ENCODE assay signal across 23 cellular contexts in genomic region chr1:82625562-82625961, GRCh38.
"Had no signal": no experiment of that assay in that cellular context is flagged by ENCODE, and none has a peak within 500 bp of the region (broad histone marks: within the 10 kb centered on the region; RNA-seq: fewer than 3 reads in every experiment).

No MANE protein-coding gene starts in this region.

- H3K4me1 ChIP-seq: esophagus muscularis mucosa, right lobe of liver, thyroid gland had no signal

- H3K4me1 Mint-ChIP-seq: activated CD4-positive, alpha-beta T cell treated with anti-CD3 and anti-CD28 coated beads, Interleukin-2, amount 10 ng/mL, durations not matched to agents 7 days and 5 days; activated CD8-positive, alpha-beta memory T cell treated with anti-CD3 and anti-CD28 coated beads, Interleukin-2, amount 10 ng/mL, durations not matched to agents 7 days and 5 days; activated naive CD8-positive, alpha-beta T cell treated with anti-CD3 and anti-CD28 coated beads, Interleukin-2, amount 50 U/mL, for 24 hours had no signal

- H3K27me3 Mint-ChIP-seq: activated CD4-positive, alpha-beta T cell treated with anti-CD3 and anti-CD28 coated beads, Interleukin-2, amount 10 ng/mL, durations not matched to agents 7 days and 5 days; activated CD8-positive, alpha-beta memory T cell treated with anti-CD3 and anti-CD28 coated beads, Interleukin-2, amount 10 ng/mL, durations not matched to agents 7 days and 5 days; activated CD8-positive, alpha-beta T cell treated with anti-CD3 and anti-CD28 coated beads for 36 hours; activated naive CD8-positive, alpha-beta T cell treated with anti-CD3 and anti-CD28 coated beads, Interleukin-2, amount 50 U/mL, for 24 hours; stimulated activated naive CD8-positive, alpha-beta T cell treated with anti-CD3 and anti-CD28 coated beads, Interleukin-15, Interleukin-2, amounts not matched to agents 100 ng/mL and 50 ng/mL, for 24 hours had no signal

- H3K9me3 ChIP-seq: thyroid gland had no signal

- H3K4me3 ChIP-seq: esophagus muscularis mucosa, right lobe of liver, skin epidermis, thyroid gland had no signal

- H3K4me3 Mint-ChIP-seq: activated CD4-positive, alpha-beta T cell treated with anti-CD3 and anti-CD28 coated beads, Interleukin-2, amount 10 ng/mL, durations not matched to agents 7 days and 5 days; activated CD8-positive, alpha-beta memory T cell treated with anti-CD3 and anti-CD28 coated beads, Interleukin-2, amount 10 ng/mL, durations not matched to agents 7 days and 5 days; activated CD8-positive, alpha-beta T cell treated with anti-CD3 and anti-CD28 coated beads for 36 hours; activated naive CD8-positive, alpha-beta T cell treated with anti-CD3 and anti-CD28 coated beads, Interleukin-2, amount 50 U/mL, for 24 hours; activated T-helper 1 cell treated with anti-CD3 and anti-CD28 coated beads, Interleukin-12 subunit alpha, Interleukin-12 subunit beta, Interleukin-2, Interleukin-4 antibody, amounts not matched to agents 30 ng/mL and 10 ng/mL and 1 ng/mL, durations not matched to agents 14 hours and 24 hours and 36 hours; stimulated activated naive CD8-positive, alpha-beta T cell treated with anti-CD3 and anti-CD28 coated beads, Interleukin-15, Interleukin-2, amounts not matched to agents 100 ng/mL and 50 ng/mL, for 24 hours had no signal

- H3K27me3 ChIP-seq: brain microvascular endothelial cell, esophagus muscularis mucosa, right lobe of liver, thyroid gland had no signal

- H3K36me3 Mint-ChIP-seq: activated CD8-positive, alpha-beta memory T cell treated with anti-CD3 and anti-CD28 coated beads, Interleukin-2, amount 10 ng/mL, durations not matched to agents 7 days and 5 days had no signal

- H3K36me3 ChIP-seq: brain microvascular endothelial cell, esophagus muscularis mucosa, right lobe of liver, thyroid gland, WERI-Rb-1 had no signal

- H3K27ac Mint-ChIP-seq: activated CD4-positive, alpha-beta T cell treated with anti-CD3 and anti-CD28 coated beads, Interleukin-2, amount 10 ng/mL, durations not matched to agents 7 days and 5 days; activated CD8-positive, alpha-beta memory T cell treated with anti-CD3 and anti-CD28 coated beads, Interleukin-2, amount 10 ng/mL, durations not matched to agents 7 days and 5 days; activated CD8-positive, alpha-beta T cell treated with anti-CD3 and anti-CD28 coated beads for 36 hours; activated naive CD8-positive, alpha-beta T cell treated with anti-CD3 and anti-CD28 coated beads, Interleukin-2, amount 50 U/mL, for 24 hours; activated T-helper 1 cell treated with anti-CD3 and anti-CD28 coated beads, Interleukin-12 subunit alpha, Interleukin-12 subunit beta, Interleukin-2, Interleukin-4 antibody, amounts not matched to agents 30 ng/mL and 10 ng/mL and 1 ng/mL, durations not matched to agents 14 hours and 24 hours and 36 hours; stimulated activated naive CD8-positive, alpha-beta T cell treated with anti-CD3 and anti-CD28 coated beads, Interleukin-15, Interleukin-2, amounts not matched to agents 100 ng/mL and 50 ng/mL, for 24 hours had no signal

- DNase-seq: activated CD4-positive, alpha-beta T cell treated with anti-CD3 and anti-CD28 coated beads, Interleukin-2, amount 10 ng/mL, durations not matched to agents 7 days and 5 days; activated CD4-positive, CD25-positive, alpha-beta regulatory T cell treated with anti-CD3 and anti-CD28 coated beads, Interleukin-2, amount 50 U/mL, for 72 hours; activated CD8-positive, alpha-beta memory T cell treated with anti-CD3 and anti-CD28 coated beads, Interleukin-2, amount 10 ng/mL, durations not matched to agents 7 days and 5 days; activated CD8-positive, alpha-beta T cell treated with anti-CD3 and anti-CD28 coated beads for 36 hours; activated gamma-delta T cell; activated naive CD4-positive, alpha-beta T cell treated with anti-CD3 and anti-CD28 coated beads, Interleukin-2, amount 50 U/mL, for 16 hours; activated naive CD8-positive, alpha-beta T cell treated with anti-CD3 and anti-CD28 coated beads, Interleukin-2, amount 50 U/mL, for 24 hours; anterior cingulate cortex; brain microvascular endothelial cell; central memory CD4-positive, alpha-beta T cell; effector memory CD4-positive, alpha-beta T cell; hypothalamus; left ventricle myocardium superior; occipital lobe; right lobe of liver; stimulated activated CD4-positive, alpha-beta T cell treated with anti-CD3 and anti-CD28 coated beads, Interleukin-1b, Interleukin-23, amount 100 ng/mL, for 48 hours; substantia nigra; thyroid gland; WERI-Rb-1 had no signal

- ATAC-seq: activated CD8-positive, alpha-beta memory T cell treated with anti-CD3 and anti-CD28 coated beads, Interleukin-2, amount 10 ng/mL, durations not matched to agents 7 days and 5 days; activated CD8-positive, alpha-beta T cell treated with anti-CD3 and anti-CD28 coated beads for 36 hours; activated naive CD8-positive, alpha-beta T cell treated with anti-CD3 and anti-CD28 coated beads, Interleukin-2, amount 50 U/mL, for 24 hours; left ventricle myocardium superior; right lobe of liver had no signal

- H3K27ac ChIP-seq: brain microvascular endothelial cell, esophagus muscularis mucosa, right lobe of liver, skin epidermis, thyroid gland, WERI-Rb-1 had no signal
